Comparison of ENCODE assay signal across 1 cellular context in the genomic region with DNA sequence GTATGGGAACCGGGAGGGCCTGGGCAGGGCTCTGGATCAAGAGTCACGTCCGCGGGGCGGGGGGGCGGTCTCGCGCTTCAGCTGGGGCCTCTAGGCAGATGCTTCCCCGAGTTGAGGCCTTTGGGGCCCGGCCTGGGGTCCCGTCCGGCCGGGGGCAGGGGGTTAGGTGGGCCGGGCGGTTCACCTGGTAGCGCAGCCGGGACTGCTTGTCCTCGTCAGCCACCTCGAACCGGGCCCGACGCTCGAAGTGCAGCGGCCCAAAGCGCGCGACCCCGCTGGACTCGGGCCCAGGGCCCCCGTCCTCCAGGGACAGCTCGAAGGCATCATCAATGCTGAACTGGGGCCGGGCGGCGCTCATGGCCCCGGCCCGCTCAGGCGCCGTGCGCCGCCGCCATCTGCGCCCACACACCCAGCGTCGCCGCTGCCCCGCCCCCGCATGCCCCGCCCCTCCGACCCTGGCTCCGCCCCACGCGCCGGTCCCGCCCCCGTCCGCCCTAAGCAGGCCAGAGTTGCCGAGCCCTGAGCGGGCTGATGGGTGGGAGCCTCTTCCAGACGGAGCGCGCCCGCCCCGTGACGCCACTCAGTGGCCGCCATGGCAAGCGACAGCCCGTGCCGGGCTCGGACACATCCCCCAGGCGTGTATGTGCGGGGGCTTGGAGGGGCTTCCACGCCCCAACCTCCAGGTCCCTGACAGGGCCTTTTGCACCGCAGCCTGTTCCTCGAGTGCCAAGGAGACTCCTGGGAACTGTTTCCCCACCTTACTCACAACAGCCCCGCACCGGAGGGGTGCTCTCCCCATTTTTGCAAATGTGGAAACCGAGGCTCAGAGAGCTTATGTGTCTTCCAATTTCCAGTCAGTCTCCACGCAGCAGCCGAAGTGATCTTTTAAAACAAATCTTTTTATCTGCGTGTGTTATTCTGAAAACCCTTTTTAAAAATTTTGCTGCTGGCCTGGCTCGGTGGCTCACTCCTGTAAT.
TF ChIP-seq lines count a peak whose summit lies in the region.

A gene with protein sequence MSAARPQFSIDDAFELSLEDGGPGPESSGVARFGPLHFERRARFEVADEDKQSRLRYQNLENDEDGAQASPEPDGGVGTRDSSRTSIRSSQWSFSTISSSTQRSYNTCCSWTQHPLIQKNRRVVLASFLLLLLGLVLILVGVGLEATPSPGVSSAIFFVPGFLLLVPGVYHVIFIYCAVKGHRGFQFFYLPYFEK (minus strand): TSS at position 417 of the 977 bp plus-strand sequence. CDS start 59 bp downstream, at position 358.

TF ChIP-seq in K562, 482 proteins besides CTCF, POLR2A, EP300 and RAD21 (continued from another document):
- TF ChIP-seq ZNF253 (CRISPR knock-in tag; conservative IDR thresholded peaks at IDR 0.05) (no peak), POLR2G (IDR thresholded peaks at IDR 0.05; ENCODE audit: low read depth, low read length) (peak; percentile 93), POLR2AphosphoS2 (IDR thresholded peaks at IDR 0.05; ENCODE audit: low read length) (no peak), NCOA2 (IDR thresholded peaks at IDR 0.05; ENCODE audit: partially characterized antibody in 2 of 2) (no peak), RBM39 (optimal IDR thresholded peaks at IDR 0.05; ENCODE audit: low read depth, low read length) (no peak), MCM3 (IDR thresholded peaks at IDR 0.05) (no peak), ZNF785 (CRISPR knock-in tag; IDR thresholded peaks at IDR 0.05) (no peak), ZNF41 (CRISPR knock-in tag; conservative IDR thresholded peaks at IDR 0.05) (no peak), NONO (IDR thresholded peaks at IDR 0.05; ENCODE audit: low read depth in 2 of 2, low read length in 1 of 2) (peak in 1 of 2 experiments; percentile 57; a peak in 2 of 4 replicates), FUS (optimal IDR thresholded peaks at IDR 0.05; ENCODE audit: low read depth, low read length) (no peak)
